In the genomic region with DNA sequence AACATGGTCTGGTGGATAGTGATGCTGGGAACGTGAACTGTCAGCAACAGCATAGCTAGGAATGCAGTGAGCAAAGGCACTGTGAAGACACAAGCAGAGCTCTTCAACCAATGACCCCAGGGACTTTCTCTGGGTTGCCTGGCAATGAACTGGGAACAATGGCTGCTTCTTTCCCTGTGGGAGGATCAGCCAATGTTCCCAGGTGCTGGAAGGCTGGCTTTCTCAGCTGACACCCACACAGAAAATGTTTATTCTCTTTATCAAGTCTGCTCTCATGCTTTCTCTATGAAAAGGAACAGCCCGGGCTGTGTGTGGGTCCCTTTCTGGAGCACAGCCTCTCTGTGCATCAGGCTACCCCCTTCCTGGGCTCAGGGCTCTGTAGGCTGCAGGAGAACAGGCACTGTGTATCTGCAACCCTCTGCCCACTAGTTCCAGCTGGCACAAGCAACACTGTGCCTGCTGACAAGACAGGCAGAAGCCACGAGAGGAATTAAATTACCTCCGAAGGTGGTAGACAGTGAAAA, we compare ENCODE assay signal across 14 cellular contexts. TPM values are rescaled to one million over a fixed set of nuclear protein-coding genes. Genes with fewer than 3 reads are reported as not detected.
A peak's percentile ranks its signal among the peaks of the same experiment; 100 is the strongest.
DNase-seq lines count a peak whose midpoint lies in the region; TF ChIP-seq lines count a peak whose summit lies in the region.
"Had no signal": no experiment of that assay in that cellular context is flagged by ENCODE, and none has a peak within 500 bp of the region (broad histone marks: within the 10 kb centered on the region; RNA-seq: fewer than 3 reads in every experiment).

No MANE protein-coding gene starts in this region.

- CTCF ChIA-PET in HEK293 (lab: Yijun Ruan, JAX), result no interaction called here

- no peak for TF ChIP-seq CTCF in HEK293 (tag by site-specific recombination; IDR thresholded peaks at IDR 0.05)
- no peak for TF ChIP-seq CTCF in parathyroid adenoma (IDR thresholded peaks at IDR 0.05)

- in situ Hi-C loops in SK-MEL-5 (cut with HindIII; ENCODE audit: low pct_unique_long_range_greater_than_20kb, low sequenced_read_pairs), result no loop called here

- H3K4me3 ChIP-seq in HEK293 (ENCODE audit: low read depth, low read length) (no peak overlapping the region), parathyroid adenoma (ENCODE audit: low read depth, low read length) (no peak overlapping the region)
- H3K4me3 ChIP-seq: esophagus muscularis mucosa had no signal

- no peaks in the 10 kb centered on the region for H3K36me3 ChIP-seq in HEK293 (ENCODE audit: control insufficient read depth in 2 of 2, insufficient read depth in 1 of 2, low read length in 2 of 2)
- H3K36me3 ChIP-seq in parathyroid adenoma (ENCODE audit: control insufficient read depth, insufficient read depth, low read length), result no peaks in the 10 kb centered on the region

- no peaks in the 10 kb centered on the region for H3K4me1 ChIP-seq in HEK293 (ENCODE audit: control insufficient read depth, insufficient read depth, low read length)
- H3K4me1 ChIP-seq in parathyroid adenoma, result peaks cover 18% of the 10 kb centered on the region
- H3K4me1 ChIP-seq: esophagus muscularis mucosa had no signal

- peak overlapping the region; percentile 4 for H3K4me2 ChIP-seq in parathyroid adenoma (ENCODE audit: low read length)

- DNase-seq in SK-MEL-5 (ENCODE audit: low read depth, low spot score) (peak; percentile 96), hippocampal formation (lab: John Stamatoyannopoulos, UW) (peak; percentile 80 to 93), NCI-H1092 (lab: John Stamatoyannopoulos, UW) (no peak), DMS79 (lab: John Stamatoyannopoulos, UW) (no peak), HPDE6-E6E7 (ENCODE audit: extremely low spot score) (no peak), NCI-H2029 (lab: John Stamatoyannopoulos, UW) (no peak)
- DNase-seq: activated B cell treated with CpG ODN at 0.5 μM for 24 hours; activated CD8-positive, alpha-beta memory T cell treated with anti-CD3 and anti-CD28 coated beads, Interleukin-2, amount 50 U/mL, for 48 hours; NCI-H1105 treated with DMSO at 0.1 percent for 48 hours; right cardiac atrium; stimulated activated naive CD4-positive, alpha-beta T cell treated with Interleukin-2 at 50 U/mL for 16 hours had no signal

- no peak overlapping the region for H3K9ac ChIP-seq in parathyroid adenoma

- POLR2A ChIA-PET in HEK293 (lab: Yijun Ruan, JAX), result interaction anchor here (1.0 to 2.3 kb wide), 3 partner anchors 9 to 18 kb away, joined by 4 to 12 read pairs (median 11); a partner anchor contains a TSS

- H3K27me3 ChIP-seq in parathyroid adenoma (ENCODE audit: control insufficient read depth, insufficient read depth, low read length), result no peaks in the 10 kb centered on the region
- H3K27me3 ChIP-seq: esophagus muscularis mucosa had no signal

- H3K27ac ChIP-seq in HEK293 (ENCODE audit: extremely low read depth, low read depth, low read length) (no peak overlapping the region), parathyroid adenoma (peak overlapping the region; percentile 77)
- H3K27ac ChIP-seq: esophagus muscularis mucosa had no signal

- no peaks in the 10 kb centered on the region for H3K9me3 ChIP-seq in HEK293 (ENCODE audit: control insufficient read depth, insufficient read depth, low read depth, low read length)
- no peaks in the 10 kb centered on the region for H3K9me3 ChIP-seq in parathyroid adenoma (ENCODE audit: control insufficient read depth, low read length)
- H3K9me3 ChIP-seq: esophagus muscularis mucosa had no signal

- H3K79me2 ChIP-seq in parathyroid adenoma, result no peaks in the 10 kb centered on the region

- peak overlapping the region; percentile 81 for H2AFZ ChIP-seq in parathyroid adenoma

TF ChIP-seq in HEK293, 187 proteins besides CTCF, POLR2A, EP300 and RAD21:
- no peak for TF ChIP-seq ZBTB20 (tag by site-specific recombination; IDR thresholded peaks at IDR 0.05)
- TF ChIP-seq ZNF76 (tag by site-specific recombination; IDR thresholded peaks at IDR 0.05; ENCODE audit: borderline replicate concordance, low read depth), result no peak
- no peak for TF ChIP-seq HOXA7 (CRISPR knock-in tag; IDR thresholded peaks at IDR 0.05; ENCODE audit: borderline replicate concordance)
- TF ChIP-seq ZFHX2 (tag by site-specific recombination; conservative IDR thresholded peaks at IDR 0.05), result peak; percentile 26
- no peak for TF ChIP-seq KLF16 (tag by site-specific recombination; IDR thresholded peaks at IDR 0.05)
- no peak for TF ChIP-seq ZNF335 (tag by site-specific recombination; conservative IDR thresholded peaks at IDR 0.05)
- TF ChIP-seq EGR2 (tag by site-specific recombination; IDR thresholded peaks at IDR 0.05; ENCODE audit: low read depth), result peak; percentile 22; the same call in 1 of the 2 replicates
- no peak for TF ChIP-seq ZNF112 (tag by site-specific recombination; IDR thresholded peaks at IDR 0.05)
- TF ChIP-seq, protein P1, sequence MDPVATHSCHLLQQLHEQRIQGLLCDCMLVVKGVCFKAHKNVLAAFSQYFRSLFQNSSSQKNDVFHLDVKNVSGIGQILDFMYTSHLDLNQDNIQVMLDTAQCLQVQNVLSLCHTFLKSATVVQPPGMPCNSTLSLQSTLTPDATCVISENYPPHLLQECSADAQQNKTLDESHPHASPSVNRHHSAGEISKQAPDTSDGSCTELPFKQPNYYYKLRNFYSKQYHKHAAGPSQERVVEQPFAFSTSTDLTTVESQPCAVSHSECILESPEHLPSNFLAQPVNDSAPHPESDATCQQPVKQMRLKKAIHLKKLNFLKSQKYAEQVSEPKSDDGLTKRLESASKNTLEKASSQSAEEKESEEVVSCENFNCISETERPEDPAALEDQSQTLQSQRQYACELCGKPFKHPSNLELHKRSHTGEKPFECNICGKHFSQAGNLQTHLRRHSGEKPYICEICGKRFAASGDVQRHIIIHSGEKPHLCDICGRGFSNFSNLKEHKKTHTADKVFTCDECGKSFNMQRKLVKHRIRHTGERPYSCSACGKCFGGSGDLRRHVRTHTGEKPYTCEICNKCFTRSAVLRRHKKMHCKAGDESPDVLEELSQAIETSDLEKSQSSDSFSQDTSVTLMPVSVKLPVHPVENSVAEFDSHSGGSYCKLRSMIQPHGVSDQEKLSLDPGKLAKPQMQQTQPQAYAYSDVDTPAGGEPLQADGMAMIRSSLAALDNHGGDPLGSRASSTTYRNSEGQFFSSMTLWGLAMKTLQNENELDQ (tag by site-specific recombination; IDR thresholded peaks at IDR 0.05; ENCODE audit: low read depth), result no peak
- no peak for TF ChIP-seq YY1 (tag by site-specific recombination; IDR thresholded peaks at IDR 0.05)
- TF ChIP-seq ZNF394 (tag by site-specific recombination; IDR thresholded peaks at IDR 0.05; ENCODE audit: borderline replicate concordance), result no peak

RNA-seq across cellular contexts. Expression of a gene that starts 54.2 kb away (rescaled TPM):
- total RNA-seq in SK-MEL-5 (2014; rRNA removed; shearing (Covaris generic)), result 15.8 and 16.1 TPM in 2 replicates
- 16.0 and 25.4 TPM in 2 replicates for polyA plus RNA-seq in SK-MEL-5 (2015; cell fraction: cytosol; rRNA removed)
- polyA plus RNA-seq in SK-MEL-5 (2015; cell fraction: nucleus; rRNA removed), result 22.9 and 27.6 TPM in 2 replicates

Comparison
In these comparisons a context has a peak if more than half of its experiments do, and no peak if none do; other contexts are left out.
1. DNase-seq: peak in SK-MEL-5 (single experiment) and hippocampal formation (2 of 2); none in NCI-H1092 (single experiment), DMS79 (single experiment), HPDE6-E6E7 (single experiment) and NCI-H2029 (single experiment).